Comparison of ENCODE assay signal across 28 cellular contexts in the genomic region with DNA sequence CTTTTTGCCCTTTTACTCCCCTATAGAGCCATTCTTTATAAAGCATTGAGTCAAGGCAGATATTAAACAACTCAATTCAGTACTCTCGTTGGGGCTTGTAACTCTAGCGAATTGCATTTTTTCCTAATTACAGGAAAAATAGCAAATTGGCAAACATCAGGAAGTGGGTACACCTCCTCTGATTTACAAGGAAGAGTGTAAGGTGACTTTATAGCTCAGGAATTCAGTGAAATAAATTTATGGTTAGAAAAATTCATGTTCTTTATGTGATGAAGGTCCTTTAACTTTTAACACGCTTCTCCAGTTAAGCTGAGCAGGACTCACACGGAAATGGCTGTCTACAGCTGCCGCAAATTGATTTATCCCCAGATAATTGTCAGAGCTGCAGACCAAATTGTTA.
"Had no signal": no experiment of that assay in that cellular context is flagged by ENCODE, and none has a peak within 500 bp of the region (broad histone marks: within the 10 kb centered on the region; RNA-seq: fewer than 3 reads in every experiment).

No MANE protein-coding gene starts in this region.

- H3K4me3 ChIP-seq: ascending aorta, breast epithelium, cardiac muscle cell, colonic mucosa, gastroesophageal sphincter had no signal

- H3K36me3 ChIP-seq: ascending aorta, breast epithelium, cardiac muscle cell, colonic mucosa, gastroesophageal sphincter had no signal

- ATAC-seq: activated CD8-positive, alpha-beta T cell treated with anti-CD3 and anti-CD28 coated beads, Interleukin-2, amount 10 ng/mL, durations not matched to agents 7 days and 5 days; activated naive CD4-positive, alpha-beta T cell treated with anti-CD3 and anti-CD28 coated beads, Interleukin-2, amount 50 U/mL, for 72 hours; activated T-cell treated with anti-CD3 and anti-CD28 coated beads, Interleukin-2, amount 50 U/mL, for 72 hours; esophagus mucosa; gastroesophageal sphincter; WTC11 had no signal

- DNase-seq: activated CD4-positive, alpha-beta memory T cell treated with anti-CD3 and anti-CD28 coated beads for 36 hours; activated CD4-positive, alpha-beta T cell treated with anti-CD3 and anti-CD28 coated beads for 48 hours; activated CD8-positive, alpha-beta memory T cell treated with anti-CD3 and anti-CD28 coated beads, Interleukin-2, amount 50 U/mL, for 48 hours; activated CD8-positive, alpha-beta T cell treated with anti-CD3 and anti-CD28 coated beads, Interleukin-2, amount 10 ng/mL, durations not matched to agents 7 days and 5 days; activated gamma-delta T cell; activated naive CD4-positive, alpha-beta T cell; activated naive CD4-positive, alpha-beta T cell treated with anti-CD3 and anti-CD28 coated beads, Interleukin-2, amount 10 ng/mL, durations not matched to agents 7 days and 5 days; activated naive CD8-positive, alpha-beta T cell treated with anti-CD3 and anti-CD28 coated beads, Interleukin-2, amount 10 ng/mL, durations not matched to agents 7 days and 5 days; activated T-cell treated with anti-CD3 and anti-CD28 coated beads for 4 hours; activated T-cell treated with anti-CD3 and anti-CD28 coated beads, Interleukin-2, amount 50 U/mL, for 24 hours; activated T-cell treated with anti-CD3 and anti-CD28 coated beads, Interleukin-2, amount 50 U/mL, for 72 hours; central memory CD4-positive, alpha-beta T cell; cerebellar nuclear complex; colonic mucosa; effector CD8-positive, alpha-beta T cell; foreskin melanocyte; head of caudate nucleus; T-helper 2 cell had no signal

- H3K27ac ChIP-seq: ascending aorta, breast epithelium, cardiac muscle cell, colonic mucosa, gastroesophageal sphincter, VCaP had no signal

- H3K27me3 ChIP-seq: ascending aorta, cardiac muscle cell had no signal

- FAIRE-seq: endometrium, endothelial cell of umbilical vein had no signal

- H3K9me3 ChIP-seq: ascending aorta, breast epithelium, colonic mucosa, gastroesophageal sphincter had no signal

- H3K4me1 ChIP-seq: ascending aorta, breast epithelium, colonic mucosa, gastroesophageal sphincter had no signal
